28 cellular contexts compared by ENCODE assay signal in genomic region chr1:4277598-4277997, GRCh38.
"Had no signal": no experiment of that assay in that cellular context is flagged by ENCODE, and none has a peak within 500 bp of the region (broad histone marks: within the 10 kb centered on the region; RNA-seq: fewer than 3 reads in every experiment).

No MANE protein-coding gene starts in this region.

- H3K4me3 ChIP-seq: colonic mucosa, coronary artery, dorsolateral prefrontal cortex, esophagus muscularis mucosa, esophagus squamous epithelium, gastrocnemius medialis, gastroesophageal sphincter, heart left ventricle, heart right ventricle had no signal

- H3K4me1 ChIP-seq: colonic mucosa, esophagus muscularis mucosa, esophagus squamous epithelium, foreskin keratinocyte, gastrocnemius medialis, gastroesophageal sphincter, heart left ventricle, heart right ventricle had no signal

- FAIRE-seq: colon, endometrium, endothelial cell of umbilical vein, frontal cortex had no signal

- ATAC-seq: effector memory CD8-positive, alpha-beta T cell; esophagus mucosa; foreskin keratinocyte; gastrocnemius medialis; gastroesophageal sphincter; heart left ventricle; heart right ventricle had no signal

- H3K27ac ChIP-seq: colonic mucosa, coronary artery, dorsolateral prefrontal cortex, epithelial cell of prostate, esophagus muscularis mucosa, esophagus squamous epithelium, foreskin keratinocyte, gastrocnemius medialis, gastroesophageal sphincter, heart left ventricle, heart right ventricle had no signal

- H3K36me3 ChIP-seq: colonic mucosa, esophagus muscularis mucosa, esophagus squamous epithelium, gastrocnemius medialis, gastroesophageal sphincter, heart left ventricle, heart right ventricle had no signal

- H3K9me3 ChIP-seq: colonic mucosa, gastrocnemius medialis had no signal

- H3K27me3 ChIP-seq: colonic mucosa, foreskin keratinocyte had no signal

- DNase-seq: colonic mucosa; cortex of kidney; dermis blood vessel endothelial cell; dorsolateral prefrontal cortex; effector CD4-positive, alpha-beta T cell; effector CD8-positive, alpha-beta T cell; effector memory CD4-positive, alpha-beta T cell; effector memory CD8-positive, alpha-beta T cell; endodermal cell; erythroblast; esophagus squamous epithelium; foreskin fibroblast; foreskin melanocyte; gastrocnemius medialis; glutamatergic neuron; head of caudate nucleus; heart left ventricle; heart right ventricle had no signal
